In the genomic region with DNA sequence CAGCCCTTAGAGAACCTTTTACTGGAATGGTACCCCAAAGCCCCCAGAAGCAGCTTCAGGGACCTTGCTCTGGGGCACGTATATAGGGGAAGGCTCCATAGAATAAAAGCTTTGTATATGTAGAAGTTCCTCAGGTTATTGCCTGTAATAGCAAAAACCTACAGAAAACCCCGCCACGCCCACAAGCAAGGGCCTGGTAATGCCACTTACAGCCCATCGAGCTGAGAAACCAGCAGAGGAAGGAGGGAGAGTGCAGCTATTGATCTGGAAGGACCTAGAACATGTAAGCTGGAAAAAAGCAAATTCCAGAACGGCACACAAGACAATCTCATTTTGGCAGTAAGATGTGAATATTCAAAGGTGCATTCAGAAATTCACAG, we compare ENCODE assay signal across 9 cellular contexts. TPM values are rescaled to one million over a fixed set of nuclear protein-coding genes. Genes with fewer than 3 reads are reported as not detected.
DNase-seq lines count a peak whose midpoint lies in the region; ATAC-seq and TF ChIP-seq lines count a peak whose summit lies in the region.
"Had no signal": no experiment of that assay in that cellular context is flagged by ENCODE, and none has a peak within 500 bp of the region (broad histone marks: within the 10 kb centered on the region; RNA-seq: fewer than 3 reads in every experiment).

No MANE protein-coding gene starts in this region.

- no peak overlapping the region for H3K4me2 ChIP-seq in skeletal muscle satellite cell (ENCODE audit: low read length)

- H3K36me3 Mint-ChIP-seq in naive thymus-derived CD8-positive, alpha-beta T cell, result peaks cover 0 to 24% (median 8%) of the 10 kb centered on the region in 3 donors

- no peak for TF ChIP-seq CTCF in Peyer's patch (IDR thresholded peaks at IDR 0.05)

- ATAC-seq in naive thymus-derived CD8-positive, alpha-beta T cell, result no peak

- H3K9ac ChIP-seq in iPS-20b (ENCODE audit: low read depth, low read length) (peak overlapping the region; percentile 62; the same call in 1 of the 2 replicates), skeletal muscle satellite cell (ENCODE audit: low read depth, low read length) (peak overlapping the region; percentile 22)

- POLR2A ChIA-PET in naive thymus-derived CD8-positive, alpha-beta T cell (lab: Charles Lee), result no interaction called here

- H3K36me3 ChIP-seq in Peyer's patch, result peaks cover 0 to 21% (median 0%) of the 10 kb centered on the region in 3 donors
- H3K36me3 ChIP-seq in iPS-20b (ENCODE audit: insufficient read depth, low read depth, low read length), result no peaks in the 10 kb centered on the region
- peaks cover 4% of the 10 kb centered on the region for H3K36me3 ChIP-seq in skeletal muscle satellite cell (ENCODE audit: insufficient read depth, low read length)

- H3K9me3 ChIP-seq in Peyer's patch, result no peaks in the 10 kb centered on the region
- H3K9me3 ChIP-seq in iPS-20b (ENCODE audit: insufficient read depth, low read depth, low read length), result no peaks in the 10 kb centered on the region
- H3K9me3 ChIP-seq in skeletal muscle satellite cell (replicated peaks; ENCODE audit: low read length), result no peaks in the 10 kb centered on the region

- H3K27ac ChIP-seq in Peyer's patch, result peak overlapping the region in 3 of 4 donors; percentile 22 to 80 (median 42)
- no peak overlapping the region for H3K27ac ChIP-seq in iPS-20b (ENCODE audit: low read length)

- TF ChIP-seq POLR2A in Peyer's patch (IDR thresholded peaks at IDR 0.05), result no peak

- H3K27ac Mint-ChIP-seq in naive thymus-derived CD8-positive, alpha-beta T cell, result no peak overlapping the region
- H3K27ac Mint-ChIP-seq: activated T-helper 2 cell treated with anti-CD3 and anti-CD28 coated beads, Interferon-gamma antibody, Interleukin-2, Interleukin-4, amounts not matched to agents 10 μg/mL and 5 μg/mL and 100 μg/mL, durations not matched to agents 14 hours and 24 hours and 36 hours had no signal

- no peaks in the 10 kb centered on the region for H3K27me3 ChIP-seq in Peyer's patch
- H3K27me3 ChIP-seq in iPS-20b (ENCODE audit: insufficient read depth, low read length), result no peaks in the 10 kb centered on the region
- no peaks in the 10 kb centered on the region for H3K27me3 ChIP-seq in skeletal muscle satellite cell (ENCODE audit: control insufficient read depth, insufficient read depth, low read length)

- DNase-seq in HT-29 (ENCODE audit: low spot score) (peak; percentile 50), Peyer's patch (peak in 1 of 3 donors; percentile 46), dedifferentiated amniotic fluid mesenchymal stem cell (ENCODE audit: extremely low spot score) (no peak)
- no peak for DNase-seq in naive thymus-derived CD8-positive, alpha-beta T cell
- no peak for DNase-seq in activated naive CD4-positive, alpha-beta T cell (lab: John Stamatoyannopoulos, UW)

- H3K27me3 Mint-ChIP-seq in naive thymus-derived CD8-positive, alpha-beta T cell, result no peaks in the 10 kb centered on the region

- H3K4me1 ChIP-seq in Peyer's patch (peaks cover 0 to 29% (median 0%) of the 10 kb centered on the region in 4 donors), iPS-20b (ENCODE audit: insufficient read depth, low read length) (peaks cover 5% of the 10 kb centered on the region; the same call in 1 of the 2 replicates), skeletal muscle satellite cell (ENCODE audit: control insufficient read depth, insufficient read depth, low read length) (peaks cover 22% of the 10 kb centered on the region)

- H3K4me3 Mint-ChIP-seq in naive thymus-derived CD8-positive, alpha-beta T cell, result no peak overlapping the region

- H3K4me1 Mint-ChIP-seq in naive thymus-derived CD8-positive, alpha-beta T cell, result peaks cover 0 to 7% (median 1%) of the 10 kb centered on the region in 4 donors

- H3K9me3 Mint-ChIP-seq in naive thymus-derived CD8-positive, alpha-beta T cell, result no peaks in the 10 kb centered on the region
- H3K9me3 Mint-ChIP-seq: activated T-helper 2 cell treated with anti-CD3 and anti-CD28 coated beads, Interferon-gamma antibody, Interleukin-2, Interleukin-4, amounts not matched to agents 10 μg/mL and 5 μg/mL and 100 μg/mL, durations not matched to agents 14 hours and 24 hours and 36 hours had no signal

- no peak overlapping the region for H3K4me3 ChIP-seq in Peyer's patch
- no peak overlapping the region for H3K4me3 ChIP-seq in iPS-20b (ENCODE audit: low read length)
- no peak overlapping the region for H3K4me3 ChIP-seq in skeletal muscle satellite cell (ENCODE audit: low read length)
- H3K4me3 ChIP-seq: lung had no signal

RNA-seq across cellular contexts. Expression of a gene that starts 15.8 kb away (rescaled TPM):
- 22.6 and 23.0 TPM in 2 replicates for total RNA-seq in HT-29 (2014; rRNA removed; shearing (Covaris generic))
- total RNA-seq in Peyer's patch, result 10 to 100 TPM; 33.1 to 63.0 (median 41.0) TPM
- 18.1 and 34.2 TPM in 2 replicates for total RNA-seq in skeletal muscle satellite cell (2012; rRNA removed)
- 10 to 100 TPM; 15.4 to 15.5 TPM for total RNA-seq in naive thymus-derived CD8-positive, alpha-beta T cell
- polyA plus RNA-seq in naive thymus-derived CD8-positive, alpha-beta T cell, result 10 to 100 TPM; 11.0 to 15.4 (median 11.6) TPM

RNA-seq across cellular contexts. Expression of a gene that starts 31.9 kb away (rescaled TPM):
- total RNA-seq in HT-29 (2014; rRNA removed; shearing (Covaris generic)), result under 0.01 TPM in 1 of 2 replicates, not detected in the other
- 1 to 10 TPM in 1 of 4 donors, under 1 TPM in 3; 0.09 to 1.7 (median 0.38) TPM for total RNA-seq in Peyer's patch
- under 0.01 TPM in 1 of 2 replicates, not detected in the other for total RNA-seq in skeletal muscle satellite cell (2012; rRNA removed)
- not detected for total RNA-seq in naive thymus-derived CD8-positive, alpha-beta T cell
- under 1 TPM; 0.05 TPM for polyA plus RNA-seq in naive thymus-derived CD8-positive, alpha-beta T cell
